11 cellular contexts compared by ENCODE assay signal in the genomic region with DNA sequence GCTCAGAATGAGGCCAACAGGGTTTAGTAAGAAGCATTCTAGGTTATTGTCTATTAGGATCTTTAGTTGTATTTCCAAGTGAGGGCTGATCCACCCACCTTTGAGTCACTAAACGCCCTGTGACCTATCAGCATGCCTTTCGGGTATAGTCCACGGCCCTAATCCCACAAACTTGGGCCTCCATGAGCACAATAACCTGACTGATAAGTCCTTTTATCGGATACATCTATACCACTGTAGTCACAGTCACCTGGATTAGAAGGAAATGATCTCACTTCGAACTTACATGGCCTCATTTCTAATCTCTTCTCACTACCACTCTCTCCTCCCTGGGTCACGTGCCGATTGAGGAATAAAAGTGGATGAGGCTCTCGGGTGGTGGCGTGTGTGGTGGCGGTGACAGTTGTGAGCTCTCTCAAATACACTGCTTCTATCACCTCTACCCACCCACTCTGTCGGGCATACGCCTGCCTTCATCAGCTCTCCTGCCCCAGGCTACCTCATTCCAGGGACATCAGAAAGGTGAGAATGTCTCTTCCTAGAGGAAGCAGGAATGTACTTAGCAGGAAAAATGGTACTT.
A peak's percentile ranks its signal among the peaks of the same experiment; 100 is the strongest.
DNase-seq lines count a peak whose midpoint lies in the region; ATAC-seq and TF ChIP-seq lines count a peak whose summit lies in the region.
"Had no signal": no experiment of that assay in that cellular context is flagged by ENCODE, and none has a peak within 500 bp of the region (broad histone marks: within the 10 kb centered on the region; RNA-seq: fewer than 3 reads in every experiment).

No MANE protein-coding gene starts in this region.

- H3K4me3 Mint-ChIP-seq in Caco-2 (ENCODE audit: unreplicated experiment), result no peak overlapping the region
- H3K4me3 Mint-ChIP-seq in activated CD4-positive, alpha-beta T cell treated with anti-CD3 and anti-CD28 coated beads, Interleukin-2, amount 10 ng/mL, durations not matched to agents 24 days and 14 days, result no peak overlapping the region

- in situ Hi-C loops in gastrocnemius medialis (cut with MboI; ENCODE audit: low sequenced_read_pairs in 4 of 4), result loop anchor here in 1 of 4 donors (10.0 kb wide), 1 partner anchor 63 kb away; the partner anchor contains the start of gene TRAM2

- POLR2A ChIA-PET in Caco-2 (lab: Charles Lee), result no interaction called here

- H3K27me3 ChIP-seq in right atrium auricular region, result no peaks in the 10 kb centered on the region
- no peaks in the 10 kb centered on the region for H3K27me3 ChIP-seq in gastrocnemius medialis
- no peaks in the 10 kb centered on the region for H3K27me3 ChIP-seq in Caco-2 (replicated peaks; ENCODE audit: control insufficient read depth, insufficient read depth, low read length)

- DNase-seq in ELF-1 (ENCODE audit: low read depth, low spot score), result peak; percentile 49
- peak; percentile 43 for DNase-seq in amniotic epithelial cell (ENCODE audit: low read depth)
- DNase-seq in right atrium auricular region (ENCODE audit: low spot score), result no peak
- DNase-seq in gastrocnemius medialis, result no peak
- no peak for DNase-seq in midbrain (lab: John Stamatoyannopoulos, UW)
- no peak for DNase-seq in Caco-2
- no peak for DNase-seq in middle frontal gyrus (ENCODE audit: extremely low spot score, low spot score)
- no peak for DNase-seq in activated CD4-positive, alpha-beta T cell treated with anti-CD3 and anti-CD28 coated beads, Interleukin-2, amount 10 ng/mL, durations not matched to agents 24 days and 14 days
- DNase-seq: activated CD4-positive, alpha-beta T cell treated with anti-CD3 and anti-CD28 coated beads for 4 hours; NCI-H748 treated with DMSO at 0.1 percent for 48 hours had no signal

- intact Hi-C loops in gastrocnemius medialis (cut with DNase I; ENCODE audit: low total_unique reads), result loop anchor here (10.0 kb wide), 1 partner anchor 483 kb away; the partner anchor contains the start of gene GSTA4
- intact Hi-C loops in Caco-2 (cut with micrococcal nuclease; ENCODE audit: unreplicated experiment), result loop anchor here (5.0 kb wide), 1 partner anchor 56 kb away; no protein-coding TSS in a partner anchor
- intact Hi-C loops in activated CD4-positive, alpha-beta T cell treated with anti-CD3 and anti-CD28 coated beads, Interleukin-2, amount 10 ng/mL, durations not matched to agents 24 days and 14 days (cut with micrococcal nuclease), result no loop called here

- H3K9me3 Mint-ChIP-seq in Caco-2 (ENCODE audit: unreplicated experiment), result no peaks in the 10 kb centered on the region
- no peaks in the 10 kb centered on the region for H3K9me3 Mint-ChIP-seq in activated CD4-positive, alpha-beta T cell treated with anti-CD3 and anti-CD28 coated beads, Interleukin-2, amount 10 ng/mL, durations not matched to agents 24 days and 14 days

- TF ChIP-seq POLR2A in gastrocnemius medialis (IDR thresholded peaks at IDR 0.05), result no peak

- no peak overlapping the region for H3K4me3 ChIP-seq in right atrium auricular region
- H3K4me3 ChIP-seq in gastrocnemius medialis, result no peak overlapping the region
- no peak overlapping the region for H3K4me3 ChIP-seq in Caco-2 (ENCODE audit: low read depth, low read length)

- no peak overlapping the region for H3K27ac Mint-ChIP-seq in Caco-2 (ENCODE audit: unreplicated experiment)
- no peak overlapping the region for H3K27ac Mint-ChIP-seq in activated CD4-positive, alpha-beta T cell treated with anti-CD3 and anti-CD28 coated beads, Interleukin-2, amount 10 ng/mL, durations not matched to agents 24 days and 14 days

- H3K9me3 ChIP-seq in right atrium auricular region (no peaks in the 10 kb centered on the region), gastrocnemius medialis (no peaks in the 10 kb centered on the region), Caco-2 (no peaks in the 10 kb centered on the region)

- peaks cover 0 to 68% of the 10 kb centered on the region in 2 donors for H3K4me1 ChIP-seq in right atrium auricular region
- H3K4me1 ChIP-seq in gastrocnemius medialis, result peaks cover 8 to 22% of the 10 kb centered on the region in 2 donors
- peaks cover 30% of the 10 kb centered on the region; the same call in 1 of the 2 replicates for H3K4me1 ChIP-seq in Caco-2

- H3K27me3 Mint-ChIP-seq in Caco-2 (ENCODE audit: insufficient read depth, unreplicated experiment), result no peaks in the 10 kb centered on the region
- no peaks in the 10 kb centered on the region for H3K27me3 Mint-ChIP-seq in activated CD4-positive, alpha-beta T cell treated with anti-CD3 and anti-CD28 coated beads, Interleukin-2, amount 10 ng/mL, durations not matched to agents 24 days and 14 days

- BruUV-seq in Caco-2 (replicated peaks; lab: Mats Ljungman, UMichigan), result no TSS peak

- H3K27ac ChIP-seq in right atrium auricular region, result peak overlapping the region; percentile 76 to 84
- peak overlapping the region; percentile 71 to 80 (median 76) for H3K27ac ChIP-seq in gastrocnemius medialis
- H3K27ac ChIP-seq: C4-2B had no signal

- ATAC-seq in gastrocnemius medialis, result no peak

- CTCF ChIA-PET in Caco-2 (lab: Charles Lee), result no interaction called here

- H3K4me1 Mint-ChIP-seq in Caco-2 (ENCODE audit: low read depth, unreplicated experiment), result peaks cover 25% of the 10 kb centered on the region
- peaks cover 28% of the 10 kb centered on the region for H3K4me1 Mint-ChIP-seq in activated CD4-positive, alpha-beta T cell treated with anti-CD3 and anti-CD28 coated beads, Interleukin-2, amount 10 ng/mL, durations not matched to agents 24 days and 14 days

- H3K36me3 Mint-ChIP-seq in Caco-2 (ENCODE audit: insufficient read depth, unreplicated experiment), result peaks cover 75% of the 10 kb centered on the region
- peaks cover 12% of the 10 kb centered on the region for H3K36me3 Mint-ChIP-seq in activated CD4-positive, alpha-beta T cell treated with anti-CD3 and anti-CD28 coated beads, Interleukin-2, amount 10 ng/mL, durations not matched to agents 24 days and 14 days (ENCODE audit: low read depth)

- TF ChIP-seq CTCF in right atrium auricular region (IDR thresholded peaks at IDR 0.05), result no peak
- no peak for TF ChIP-seq CTCF in gastrocnemius medialis (IDR thresholded peaks at IDR 0.05 in 4 of 5, conservative IDR thresholded peaks at IDR 0.05 in 1 of 5)
- no peak for TF ChIP-seq CTCF in Caco-2 (IDR thresholded peaks at IDR 0.05; ENCODE audit: insufficient read depth in 1 of 2, low read depth in 1 of 2, low read length in 1 of 2, severe bottlenecking in 1 of 2, unreplicated experiment in 1 of 2)

- peaks cover 55% of the 10 kb centered on the region for H3K36me3 ChIP-seq in right atrium auricular region
- H3K36me3 ChIP-seq in gastrocnemius medialis, result no peaks in the 10 kb centered on the region
- H3K36me3 ChIP-seq in Caco-2 (ENCODE audit: control insufficient read depth, insufficient read depth, low read length), result peaks cover 6% of the 10 kb centered on the region

Comparison
In these comparisons a context has a peak if more than half of its experiments do, and no peak if none do; other contexts are left out.
1. DNase-seq: peak in ELF-1 (single experiment) and amniotic epithelial cell (single experiment); none in right atrium auricular region (single experiment), gastrocnemius medialis (0 of 2), midbrain (single experiment), Caco-2 (0 of 2), middle frontal gyrus (single experiment) and activated CD4-positive, alpha-beta T cell treated with anti-CD3 and anti-CD28 coated beads, Interleukin-2, amount 10 ng/mL, durations not matched to agents 24 days and 14 days (single experiment).